1 cellular context compared by ENCODE assay signal in the genomic region with DNA sequence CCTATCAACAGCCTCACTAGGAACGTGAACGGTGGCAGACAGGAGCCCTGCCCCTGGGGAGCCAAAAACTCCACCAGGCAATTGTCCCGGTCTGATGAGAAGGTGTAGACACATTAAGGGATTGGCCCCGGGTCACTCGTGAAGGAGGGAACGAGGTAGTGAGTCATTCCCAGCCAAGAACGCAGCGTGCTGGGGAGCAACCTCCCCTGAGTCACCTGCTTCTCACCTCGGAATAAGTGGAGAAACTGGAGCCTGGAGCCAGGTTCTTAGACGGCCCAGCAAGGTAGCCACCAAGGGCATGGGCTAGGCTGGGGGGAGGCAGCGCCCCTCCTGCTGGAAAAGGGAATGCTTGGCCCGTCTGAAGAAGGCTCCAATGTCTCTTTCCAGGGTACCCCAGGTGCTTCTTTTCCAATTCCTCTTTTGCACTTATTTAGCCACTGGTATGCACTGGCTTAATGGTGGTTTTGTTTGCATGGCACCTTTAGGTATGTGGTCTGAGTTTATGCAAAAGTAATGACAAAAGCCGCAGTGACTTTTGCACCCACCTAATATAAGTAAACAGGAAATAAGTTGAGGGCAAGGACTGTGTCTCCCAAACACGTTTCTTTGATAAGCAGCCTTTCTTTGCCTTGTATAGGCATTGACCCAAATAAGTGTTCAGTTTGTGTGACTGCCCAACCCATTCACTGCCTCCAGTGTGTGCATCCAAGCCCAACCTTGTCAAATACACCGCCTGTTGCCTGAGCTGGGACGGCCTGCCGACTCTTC.
TF ChIP-seq lines count a peak whose summit lies in the region.

No MANE protein-coding gene starts in this region.

TF ChIP-seq in HepG2, 621 proteins besides CTCF, POLR2A, EP300 and RAD21 (continued from another document and continues in another):
- TF ChIP-seq, protein P1, sequence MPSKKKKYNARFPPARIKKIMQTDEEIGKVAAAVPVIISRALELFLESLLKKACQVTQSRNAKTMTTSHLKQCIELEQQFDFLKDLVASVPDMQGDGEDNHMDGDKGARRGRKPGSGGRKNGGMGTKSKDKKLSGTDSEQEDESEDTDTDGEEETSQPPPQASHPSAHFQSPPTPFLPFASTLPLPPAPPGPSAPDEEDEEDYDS (CRISPR knock-in tag; IDR thresholded peaks at IDR 0.05), result peak; percentile 83; the same call in 1 of the 2 replicates
- TF ChIP-seq, protein P2, sequence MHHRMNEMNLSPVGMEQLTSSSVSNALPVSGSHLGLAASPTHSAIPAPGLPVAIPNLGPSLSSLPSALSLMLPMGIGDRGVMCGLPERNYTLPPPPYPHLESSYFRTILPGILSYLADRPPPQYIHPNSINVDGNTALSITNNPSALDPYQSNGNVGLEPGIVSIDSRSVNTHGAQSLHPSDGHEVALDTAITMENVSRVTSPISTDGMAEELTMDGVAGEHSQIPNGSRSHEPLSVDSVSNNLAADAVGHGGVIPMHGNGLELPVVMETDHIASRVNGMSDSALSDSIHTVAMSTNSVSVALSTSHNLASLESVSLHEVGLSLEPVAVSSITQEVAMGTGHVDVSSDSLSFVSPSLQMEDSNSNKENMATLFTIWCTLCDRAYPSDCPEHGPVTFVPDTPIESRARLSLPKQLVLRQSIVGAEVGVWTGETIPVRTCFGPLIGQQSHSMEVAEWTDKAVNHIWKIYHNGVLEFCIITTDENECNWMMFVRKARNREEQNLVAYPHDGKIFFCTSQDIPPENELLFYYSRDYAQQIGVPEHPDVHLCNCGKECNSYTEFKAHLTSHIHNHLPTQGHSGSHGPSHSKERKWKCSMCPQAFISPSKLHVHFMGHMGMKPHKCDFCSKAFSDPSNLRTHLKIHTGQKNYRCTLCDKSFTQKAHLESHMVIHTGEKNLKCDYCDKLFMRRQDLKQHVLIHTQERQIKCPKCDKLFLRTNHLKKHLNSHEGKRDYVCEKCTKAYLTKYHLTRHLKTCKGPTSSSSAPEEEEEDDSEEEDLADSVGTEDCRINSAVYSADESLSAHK (CRISPR knock-in tag; IDR thresholded peaks at IDR 0.05; ENCODE audit: borderline replicate concordance), result no peak
- TF ChIP-seq HOXA3 (CRISPR knock-in tag; IDR thresholded peaks at IDR 0.05), result peak; percentile 84; the same call in 1 of the 2 replicates
- peak; percentile 89 for TF ChIP-seq HNF4G (IDR thresholded peaks at IDR 0.05; ENCODE audit: borderline replicate concordance, low read depth, low read length)
- no peak; the same call in 1 of the 2 replicates for TF ChIP-seq HNF4G (CRISPR knock-in tag; IDR thresholded peaks at IDR 0.05; ENCODE audit: borderline replicate concordance, low read depth)
- no peak for TF ChIP-seq HCFC1 (IDR thresholded peaks at IDR 0.05; ENCODE audit: low read depth, low read length)
- TF ChIP-seq ARNT (IDR thresholded peaks at IDR 0.05), result no peak
- TF ChIP-seq PRPF4 (IDR thresholded peaks at IDR 0.05; ENCODE audit: low read depth, low read length, poor library complexity, severe bottlenecking), result no peak
- TF ChIP-seq HIVEP1 (CRISPR knock-in tag; IDR thresholded peaks at IDR 0.05), result no peak
- TF ChIP-seq ZNF367 (CRISPR knock-in tag; IDR thresholded peaks at IDR 0.05; ENCODE audit: borderline replicate concordance), result no peak
- TF ChIP-seq ZBTB21 (CRISPR knock-in tag; IDR thresholded peaks at IDR 0.05), result no peak
- TF ChIP-seq TCF7 (IDR thresholded peaks at IDR 0.05; ENCODE audit: low read depth), result peak; percentile 80
- TF ChIP-seq, protein P3, sequence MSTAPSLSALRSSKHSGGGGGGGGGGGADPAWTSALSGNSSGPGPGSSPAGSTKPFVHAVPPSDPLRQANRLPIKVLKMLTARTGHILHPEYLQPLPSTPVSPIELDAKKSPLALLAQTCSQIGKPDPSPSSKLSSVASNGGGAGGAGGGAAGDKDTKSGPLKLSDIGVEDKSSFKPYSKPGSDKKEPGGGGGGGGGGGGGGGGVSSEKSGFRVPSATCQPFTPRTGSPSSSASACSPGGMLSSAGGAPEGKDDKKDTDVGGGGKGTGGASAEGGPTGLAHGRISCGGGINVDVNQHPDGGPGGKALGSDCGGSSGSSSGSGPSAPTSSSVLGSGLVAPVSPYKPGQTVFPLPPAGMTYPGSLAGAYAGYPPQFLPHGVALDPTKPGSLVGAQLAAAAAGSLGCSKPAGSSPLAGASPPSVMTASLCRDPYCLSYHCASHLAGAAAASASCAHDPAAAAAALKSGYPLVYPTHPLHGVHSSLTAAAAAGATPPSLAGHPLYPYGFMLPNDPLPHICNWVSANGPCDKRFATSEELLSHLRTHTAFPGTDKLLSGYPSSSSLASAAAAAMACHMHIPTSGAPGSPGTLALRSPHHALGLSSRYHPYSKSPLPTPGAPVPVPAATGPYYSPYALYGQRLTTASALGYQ (CRISPR knock-in tag; IDR thresholded peaks at IDR 0.05), result peak; percentile 89
- TF ChIP-seq FOXJ3 (CRISPR knock-in tag; IDR thresholded peaks at IDR 0.05; ENCODE audit: borderline replicate concordance), result peak; percentile 72; the same call in 1 of the 2 replicates
- TF ChIP-seq, protein P4, sequence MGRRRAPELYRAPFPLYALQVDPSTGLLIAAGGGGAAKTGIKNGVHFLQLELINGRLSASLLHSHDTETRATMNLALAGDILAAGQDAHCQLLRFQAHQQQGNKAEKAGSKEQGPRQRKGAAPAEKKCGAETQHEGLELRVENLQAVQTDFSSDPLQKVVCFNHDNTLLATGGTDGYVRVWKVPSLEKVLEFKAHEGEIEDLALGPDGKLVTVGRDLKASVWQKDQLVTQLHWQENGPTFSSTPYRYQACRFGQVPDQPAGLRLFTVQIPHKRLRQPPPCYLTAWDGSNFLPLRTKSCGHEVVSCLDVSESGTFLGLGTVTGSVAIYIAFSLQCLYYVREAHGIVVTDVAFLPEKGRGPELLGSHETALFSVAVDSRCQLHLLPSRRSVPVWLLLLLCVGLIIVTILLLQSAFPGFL (CRISPR knock-in tag; IDR thresholded peaks at IDR 0.05), result no peak
- TF ChIP-seq, protein P5, sequence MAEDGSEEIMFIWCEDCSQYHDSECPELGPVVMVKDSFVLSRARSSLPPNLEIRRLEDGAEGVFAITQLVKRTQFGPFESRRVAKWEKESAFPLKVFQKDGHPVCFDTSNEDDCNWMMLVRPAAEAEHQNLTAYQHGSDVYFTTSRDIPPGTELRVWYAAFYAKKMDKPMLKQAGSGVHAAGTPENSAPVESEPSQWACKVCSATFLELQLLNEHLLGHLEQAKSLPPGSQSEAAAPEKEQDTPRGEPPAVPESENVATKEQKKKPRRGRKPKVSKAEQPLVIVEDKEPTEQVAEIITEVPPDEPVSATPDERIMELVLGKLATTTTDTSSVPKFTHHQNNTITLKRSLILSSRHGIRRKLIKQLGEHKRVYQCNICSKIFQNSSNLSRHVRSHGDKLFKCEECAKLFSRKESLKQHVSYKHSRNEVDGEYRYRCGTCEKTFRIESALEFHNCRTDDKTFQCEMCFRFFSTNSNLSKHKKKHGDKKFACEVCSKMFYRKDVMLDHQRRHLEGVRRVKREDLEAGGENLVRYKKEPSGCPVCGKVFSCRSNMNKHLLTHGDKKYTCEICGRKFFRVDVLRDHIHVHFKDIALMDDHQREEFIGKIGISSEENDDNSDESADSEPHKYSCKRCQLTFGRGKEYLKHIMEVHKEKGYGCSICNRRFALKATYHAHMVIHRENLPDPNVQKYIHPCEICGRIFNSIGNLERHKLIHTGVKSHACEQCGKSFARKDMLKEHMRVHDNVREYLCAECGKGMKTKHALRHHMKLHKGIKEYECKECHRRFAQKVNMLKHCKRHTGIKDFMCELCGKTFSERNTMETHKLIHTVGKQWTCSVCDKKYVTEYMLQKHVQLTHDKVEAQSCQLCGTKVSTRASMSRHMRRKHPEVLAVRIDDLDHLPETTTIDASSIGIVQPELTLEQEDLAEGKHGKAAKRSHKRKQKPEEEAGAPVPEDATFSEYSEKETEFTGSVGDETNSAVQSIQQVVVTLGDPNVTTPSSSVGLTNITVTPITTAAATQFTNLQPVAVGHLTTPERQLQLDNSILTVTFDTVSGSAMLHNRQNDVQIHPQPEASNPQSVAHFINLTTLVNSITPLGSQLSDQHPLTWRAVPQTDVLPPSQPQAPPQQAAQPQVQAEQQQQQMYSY (CRISPR knock-in tag; IDR thresholded peaks at IDR 0.05), result no peak
- TF ChIP-seq ESRRA (CRISPR knock-in tag; IDR thresholded peaks at IDR 0.05; ENCODE audit: low read depth), result peak; percentile 21; the same call in 1 of the 2 replicates
- TF ChIP-seq ZNF44 (CRISPR knock-in tag; IDR thresholded peaks at IDR 0.05), result 0 out of 2 replicates have a peak, but pooled peaks have one; percentile 3
- TF ChIP-seq, protein P6, sequence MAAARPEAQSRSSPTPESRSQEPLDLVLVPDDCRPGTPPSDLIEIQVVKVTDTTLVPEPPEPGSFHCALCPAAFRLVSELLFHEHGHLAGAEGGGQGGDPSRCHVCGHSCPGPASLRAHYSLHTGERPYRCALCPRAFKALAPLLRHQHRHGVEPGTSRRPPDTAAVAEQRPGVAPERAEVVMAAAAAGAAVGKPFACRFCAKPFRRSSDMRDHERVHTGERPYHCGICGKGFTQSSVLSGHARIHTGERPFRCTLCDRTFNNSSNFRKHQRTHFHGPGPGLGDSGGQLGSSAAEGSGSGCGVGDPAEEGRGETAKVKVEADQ (CRISPR knock-in tag; IDR thresholded peaks at IDR 0.05; ENCODE audit: borderline replicate concordance), result no peak
- TF ChIP-seq LCORL (IDR thresholded peaks at IDR 0.05), result peak; percentile 85
- TF ChIP-seq LCORL (CRISPR knock-in tag; IDR thresholded peaks at IDR 0.05), result peak; percentile 98
- TF ChIP-seq ZNF879 (CRISPR knock-in tag; IDR thresholded peaks at IDR 0.05), result no peak
- TF ChIP-seq ONECUT2 (CRISPR knock-in tag; IDR thresholded peaks at IDR 0.05), result no peak
- TF ChIP-seq ELF1 (CRISPR knock-in tag; IDR thresholded peaks at IDR 0.05), result peak; percentile 77
- TF ChIP-seq ARNTL (CRISPR knock-in tag; IDR thresholded peaks at IDR 0.05), result peak; percentile 74
- 0 out of 2 replicates have a peak, but pooled peaks have one; percentile 46 for TF ChIP-seq ZNF552 (CRISPR knock-in tag; IDR thresholded peaks at IDR 0.05; ENCODE audit: borderline replicate concordance)
- TF ChIP-seq ZNF562 (CRISPR knock-in tag; IDR thresholded peaks at IDR 0.05; ENCODE audit: borderline replicate concordance), result no peak
- TF ChIP-seq, protein P7, sequence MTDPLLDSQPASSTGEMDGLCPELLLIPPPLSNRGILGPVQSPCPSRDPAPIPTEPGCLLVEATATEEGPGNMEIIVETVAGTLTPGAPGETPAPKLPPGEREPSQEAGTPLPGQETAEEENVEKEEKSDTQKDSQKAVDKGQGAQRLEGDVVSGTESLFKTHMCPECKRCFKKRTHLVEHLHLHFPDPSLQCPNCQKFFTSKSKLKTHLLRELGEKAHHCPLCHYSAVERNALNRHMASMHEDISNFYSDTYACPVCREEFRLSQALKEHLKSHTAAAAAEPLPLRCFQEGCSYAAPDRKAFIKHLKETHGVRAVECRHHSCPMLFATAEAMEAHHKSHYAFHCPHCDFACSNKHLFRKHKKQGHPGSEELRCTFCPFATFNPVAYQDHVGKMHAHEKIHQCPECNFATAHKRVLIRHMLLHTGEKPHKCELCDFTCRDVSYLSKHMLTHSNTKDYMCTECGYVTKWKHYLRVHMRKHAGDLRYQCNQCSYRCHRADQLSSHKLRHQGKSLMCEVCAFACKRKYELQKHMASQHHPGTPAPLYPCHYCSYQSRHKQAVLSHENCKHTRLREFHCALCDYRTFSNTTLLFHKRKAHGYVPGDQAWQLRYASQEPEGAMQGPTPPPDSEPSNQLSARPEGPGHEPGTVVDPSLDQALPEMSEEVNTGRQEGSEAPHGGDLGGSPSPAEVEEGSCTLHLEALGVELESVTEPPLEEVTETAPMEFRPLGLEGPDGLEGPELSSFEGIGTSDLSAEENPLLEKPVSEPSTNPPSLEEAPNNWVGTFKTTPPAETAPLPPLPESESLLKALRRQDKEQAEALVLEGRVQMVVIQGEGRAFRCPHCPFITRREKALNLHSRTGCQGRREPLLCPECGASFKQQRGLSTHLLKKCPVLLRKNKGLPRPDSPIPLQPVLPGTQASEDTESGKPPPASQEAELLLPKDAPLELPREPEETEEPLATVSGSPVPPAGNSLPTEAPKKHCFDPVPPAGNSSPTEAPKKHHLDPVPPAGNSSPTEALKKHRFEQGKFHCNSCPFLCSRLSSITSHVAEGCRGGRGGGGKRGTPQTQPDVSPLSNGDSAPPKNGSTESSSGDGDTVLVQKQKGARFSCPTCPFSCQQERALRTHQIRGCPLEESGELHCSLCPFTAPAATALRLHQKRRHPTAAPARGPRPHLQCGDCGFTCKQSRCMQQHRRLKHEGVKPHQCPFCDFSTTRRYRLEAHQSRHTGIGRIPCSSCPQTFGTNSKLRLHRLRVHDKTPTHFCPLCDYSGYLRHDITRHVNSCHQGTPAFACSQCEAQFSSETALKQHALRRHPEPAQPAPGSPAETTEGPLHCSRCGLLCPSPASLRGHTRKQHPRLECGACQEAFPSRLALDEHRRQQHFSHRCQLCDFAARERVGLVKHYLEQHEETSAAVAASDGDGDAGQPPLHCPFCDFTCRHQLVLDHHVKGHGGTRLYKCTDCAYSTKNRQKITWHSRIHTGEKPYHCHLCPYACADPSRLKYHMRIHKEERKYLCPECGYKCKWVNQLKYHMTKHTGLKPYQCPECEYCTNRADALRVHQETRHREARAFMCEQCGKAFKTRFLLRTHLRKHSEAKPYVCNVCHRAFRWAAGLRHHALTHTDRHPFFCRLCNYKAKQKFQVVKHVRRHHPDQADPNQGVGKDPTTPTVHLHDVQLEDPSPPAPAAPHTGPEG (CRISPR knock-in tag; IDR thresholded peaks at IDR 0.05), result peak; percentile 60; the same call in 1 of the 2 replicates
- TF ChIP-seq, protein P8, sequence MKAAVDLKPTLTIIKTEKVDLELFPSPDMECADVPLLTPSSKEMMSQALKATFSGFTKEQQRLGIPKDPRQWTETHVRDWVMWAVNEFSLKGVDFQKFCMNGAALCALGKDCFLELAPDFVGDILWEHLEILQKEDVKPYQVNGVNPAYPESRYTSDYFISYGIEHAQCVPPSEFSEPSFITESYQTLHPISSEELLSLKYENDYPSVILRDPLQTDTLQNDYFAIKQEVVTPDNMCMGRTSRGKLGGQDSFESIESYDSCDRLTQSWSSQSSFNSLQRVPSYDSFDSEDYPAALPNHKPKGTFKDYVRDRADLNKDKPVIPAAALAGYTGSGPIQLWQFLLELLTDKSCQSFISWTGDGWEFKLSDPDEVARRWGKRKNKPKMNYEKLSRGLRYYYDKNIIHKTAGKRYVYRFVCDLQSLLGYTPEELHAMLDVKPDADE (CRISPR knock-in tag; IDR thresholded peaks at IDR 0.05), result no peak
- peak; percentile 43; the same call in 1 of the 2 replicates for TF ChIP-seq TEAD2 (CRISPR knock-in tag; IDR thresholded peaks at IDR 0.05)
- TF ChIP-seq, protein P9, sequence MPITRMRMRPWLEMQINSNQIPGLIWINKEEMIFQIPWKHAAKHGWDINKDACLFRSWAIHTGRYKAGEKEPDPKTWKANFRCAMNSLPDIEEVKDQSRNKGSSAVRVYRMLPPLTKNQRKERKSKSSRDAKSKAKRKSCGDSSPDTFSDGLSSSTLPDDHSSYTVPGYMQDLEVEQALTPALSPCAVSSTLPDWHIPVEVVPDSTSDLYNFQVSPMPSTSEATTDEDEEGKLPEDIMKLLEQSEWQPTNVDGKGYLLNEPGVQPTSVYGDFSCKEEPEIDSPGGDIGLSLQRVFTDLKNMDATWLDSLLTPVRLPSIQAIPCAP (CRISPR knock-in tag; IDR thresholded peaks at IDR 0.05; ENCODE audit: low read depth), result no peak
- no peak for TF ChIP-seq ZEB1 (IDR thresholded peaks at IDR 0.05; ENCODE audit: insufficient replicate concordance, low read depth)
- peak; percentile 26 for TF ChIP-seq KDM2A (CRISPR knock-in tag; IDR thresholded peaks at IDR 0.05; ENCODE audit: borderline replicate concordance, low read depth)
- TF ChIP-seq ZMYM4 (CRISPR knock-in tag; IDR thresholded peaks at IDR 0.05), result peak; percentile 62
- TF ChIP-seq, protein P10, sequence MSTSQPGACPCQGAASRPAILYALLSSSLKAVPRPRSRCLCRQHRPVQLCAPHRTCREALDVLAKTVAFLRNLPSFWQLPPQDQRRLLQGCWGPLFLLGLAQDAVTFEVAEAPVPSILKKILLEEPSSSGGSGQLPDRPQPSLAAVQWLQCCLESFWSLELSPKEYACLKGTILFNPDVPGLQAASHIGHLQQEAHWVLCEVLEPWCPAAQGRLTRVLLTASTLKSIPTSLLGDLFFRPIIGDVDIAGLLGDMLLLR (CRISPR knock-in tag; IDR thresholded peaks at IDR 0.05), result no peak
